In genomic region chr1:221868894-221869293, GRCh38 we compare ENCODE assay signal across 14 cellular contexts.
DNase-seq lines count a peak whose midpoint lies in the region; ATAC-seq lines count a peak whose summit lies in the region.
"Had no signal": no experiment of that assay in that cellular context is flagged by ENCODE, and none has a peak within 500 bp of the region (broad histone marks: within the 10 kb centered on the region; RNA-seq: fewer than 3 reads in every experiment).

No MANE protein-coding gene starts in this region.

- no peaks in the 10 kb centered on the region for H3K36me3 ChIP-seq in adipocyte (ENCODE audit: control insufficient read depth, insufficient read depth, low read length, severe bottlenecking)

- H3K27me3 ChIP-seq in adipocyte (replicated peaks; ENCODE audit: control insufficient read depth, insufficient read depth, low read length) = no peaks in the 10 kb centered on the region
- H3K27me3 ChIP-seq: hepatocyte had no signal

- DNase-seq in AG08396 (ENCODE audit: low spot score) = peak; percentile 29
- peak; percentile 54 for DNase-seq in HS-27A (ENCODE audit: low read depth)
- peak; percentile 78 for DNase-seq in adipocyte (ENCODE audit: low read depth)
- DNase-seq in foreskin melanocyte = peak; percentile 31
- DNase-seq in activated naive CD4-positive, alpha-beta T cell treated with Interleukin-2 at 50 U/mL for 16 hours = no peak
- DNase-seq: activated CD4-positive, alpha-beta T cell treated with anti-CD3 and anti-CD28 coated beads for 1 hour; activated gamma-delta T cell; dorsolateral prefrontal cortex; NCI-H345 had no signal

- H3K9me3 ChIP-seq in adipocyte (ENCODE audit: control insufficient read depth, low read length) = no peaks in the 10 kb centered on the region

- no peak overlapping the region for H3K4me3 ChIP-seq in adipocyte (ENCODE audit: low read length)
- H3K4me3 ChIP-seq: dorsolateral prefrontal cortex, GM23338, hepatocyte had no signal

- H3K9ac ChIP-seq in adipocyte (ENCODE audit: low read length) = peak overlapping the region; percentile 84

- peaks cover 27% of the 10 kb centered on the region for H3K4me1 ChIP-seq in adipocyte (ENCODE audit: control insufficient read depth, insufficient read depth, low read length)

- no peak for ATAC-seq in HG03442 (IDR thresholded peaks at IDR 0.05; ENCODE audit: unreplicated experiment)
- ATAC-seq in HG02588 (IDR thresholded peaks at IDR 0.05; ENCODE audit: unreplicated experiment) = no peak
- ATAC-seq in GM18867 (IDR thresholded peaks at IDR 0.05; ENCODE audit: unreplicated experiment) = no peak
- ATAC-seq: GM23338 had no signal
